Comparison of ENCODE assay signal across 1 cellular context in the genomic region with DNA sequence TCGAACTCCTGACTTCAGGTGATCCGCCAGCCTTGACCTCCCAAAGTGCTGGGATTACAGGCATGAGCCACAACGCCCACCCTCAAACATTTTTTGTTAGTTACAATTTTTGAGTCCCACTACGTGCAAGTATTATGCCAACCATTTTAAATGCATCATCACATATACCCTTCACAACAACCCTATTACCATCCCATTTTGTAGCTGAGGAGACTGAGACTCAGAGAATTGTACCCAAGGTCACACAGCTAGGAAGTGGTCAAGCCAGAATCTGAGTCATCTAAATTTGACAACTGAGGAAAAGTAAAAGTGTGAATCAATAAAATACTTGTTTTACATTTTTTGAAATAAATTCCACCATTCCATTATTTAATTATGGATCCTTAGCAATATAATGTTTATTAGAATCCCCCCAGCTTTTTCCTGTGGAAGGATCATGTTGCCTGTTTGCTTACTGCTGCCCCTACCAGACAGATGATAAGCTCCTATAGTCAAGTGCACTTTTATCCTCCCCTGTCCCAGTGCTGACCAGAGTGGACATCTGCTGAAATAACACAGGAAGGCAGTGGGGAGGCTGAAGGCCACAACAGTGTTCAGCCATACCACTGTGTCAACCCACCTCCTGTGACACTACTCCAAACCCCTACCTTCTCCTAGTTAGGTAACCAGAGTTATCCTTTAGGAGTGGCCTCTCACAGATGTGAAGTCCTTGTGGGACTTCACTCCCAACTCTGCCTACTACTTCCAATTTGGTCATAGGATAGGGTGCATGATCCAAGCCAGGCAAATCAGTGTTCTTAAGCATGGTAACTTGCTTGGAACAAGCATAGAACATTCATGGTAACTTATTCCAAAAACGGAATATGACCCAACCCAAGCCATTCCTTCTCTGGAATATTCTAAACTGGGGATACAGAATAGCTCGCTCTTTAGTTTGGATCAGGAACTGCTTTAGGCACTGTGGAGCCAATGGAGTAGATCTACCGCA.
A peak's percentile ranks its signal among the peaks of the same experiment; 100 is the strongest.
TF ChIP-seq lines count a peak whose summit lies in the region.

No MANE protein-coding gene starts in this region.

TF ChIP-seq in K562, 482 proteins besides CTCF, POLR2A, EP300 and RAD21:
- TF ChIP-seq RBM25 (IDR thresholded peaks at IDR 0.05; ENCODE audit: low read depth, low read length, severe bottlenecking) (peak; percentile 55), ESRRA (IDR thresholded peaks at IDR 0.05; ENCODE audit: borderline replicate concordance, low read depth) (peak; percentile 62), NCOA1 (IDR thresholded peaks at IDR 0.05; ENCODE audit: low read depth) (no peak)
